8 cellular contexts compared by ENCODE assay signal in the genomic region with DNA sequence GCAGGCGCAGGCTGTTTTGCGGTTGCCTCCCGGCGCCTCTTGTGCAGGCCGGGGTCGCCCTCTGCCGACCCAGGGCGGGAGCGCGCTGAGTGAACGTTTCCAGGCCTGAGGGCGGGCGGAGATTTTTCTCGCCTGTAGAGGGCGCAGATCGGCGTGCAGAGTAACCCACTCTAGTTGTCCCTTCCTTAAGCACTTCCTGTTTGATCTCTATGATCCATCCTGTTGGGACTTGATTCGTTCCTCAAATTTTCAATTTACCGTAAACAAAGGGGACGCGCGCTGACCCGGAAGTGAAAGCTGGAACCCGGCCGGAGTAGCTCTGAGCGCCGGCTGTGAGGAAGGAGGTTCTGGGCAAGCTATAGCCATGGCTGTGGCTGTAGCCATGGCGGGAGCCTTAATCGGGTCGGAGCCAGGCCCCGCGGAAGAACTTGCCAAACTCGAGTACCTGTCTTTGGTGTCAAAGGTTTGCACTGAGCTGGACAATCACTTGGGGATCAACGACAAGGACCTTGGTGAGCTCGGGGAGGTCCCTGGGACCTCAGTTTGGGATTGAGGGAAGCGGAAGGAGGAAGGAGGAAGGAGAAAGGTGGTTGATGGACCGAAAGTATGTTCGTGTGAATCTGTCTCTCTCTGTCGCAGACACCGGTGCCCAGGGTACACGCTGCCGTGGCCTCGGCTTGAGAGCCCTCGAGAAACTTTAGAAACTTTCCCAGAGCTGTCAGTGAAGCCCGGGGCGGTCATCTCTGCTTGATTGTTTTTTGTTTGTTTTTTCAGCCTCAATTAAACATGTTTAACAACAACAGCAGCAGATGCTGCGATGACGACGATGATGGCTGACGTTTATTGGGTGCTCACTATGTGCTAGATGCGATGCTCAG. TPM values are rescaled to one million over a fixed set of nuclear protein-coding genes. Genes with fewer than 3 reads are reported as not detected.
DNase-seq lines count a peak whose midpoint lies in the region; ATAC-seq and TF ChIP-seq lines count a peak whose summit lies in the region.

A gene (plus strand): TSS at position 302 of the 878 bp plus-strand sequence. CDS start 63 bp downstream, at position 365.

- H3K4me1 ChIP-seq in osteoblast (ENCODE audit: insufficient read depth, low read length): peaks cover 15% of the 10 kb centered on the region
- H3K4me1 ChIP-seq in thymus (ENCODE audit: control insufficient read depth, insufficient read depth, low read length): peaks cover 10% of the 10 kb centered on the region

- peak within 1 kb of the TSS; percentile 100 for H3K4me3 Mint-ChIP-seq in activated naive CD8-positive, alpha-beta T cell

- peak; percentile 87 for ATAC-seq in HG02588 (IDR thresholded peaks at IDR 0.05; ENCODE audit: unreplicated experiment)

- no peaks in the 10 kb centered on the region for H3K9me3 ChIP-seq in osteoblast (ENCODE audit: low read depth, low read length)
- H3K9me3 ChIP-seq in thymus (ENCODE audit: control insufficient read depth): no peaks in the 10 kb centered on the region

- H3K9me3 Mint-ChIP-seq in activated naive CD8-positive, alpha-beta T cell (ENCODE audit: low read depth): no peaks in the 10 kb centered on the region

- no peaks in the 10 kb centered on the region for H4K20me1 ChIP-seq in osteoblast (ENCODE audit: insufficient read depth, low read length)

- H3K4me1 Mint-ChIP-seq in activated naive CD8-positive, alpha-beta T cell (ENCODE audit: low read depth): peaks cover 32% of the 10 kb centered on the region

- H3K79me2 ChIP-seq in osteoblast (ENCODE audit: insufficient read depth, low read length): peaks cover 47% of the 10 kb centered on the region

- peak within 1 kb of the TSS; percentile 86 for H2AFZ ChIP-seq in osteoblast (ENCODE audit: low read length)

- H3K36me3 ChIP-seq in osteoblast (ENCODE audit: insufficient read depth, low read length): no peaks in the 10 kb centered on the region
- H3K36me3 ChIP-seq in thymus (ENCODE audit: control insufficient read depth, insufficient read depth): no peaks in the 10 kb centered on the region

- under 1% methylated on average over 51 of the region's 51 CpGs for WGBS in thymus

- H3K27ac ChIP-seq in osteoblast (ENCODE audit: low read depth, low read length): peak within 1 kb of the TSS; percentile 70
- peak within 1 kb of the TSS; percentile 91 for H3K27ac ChIP-seq in thymus (ENCODE audit: low read depth)

- H3K27ac Mint-ChIP-seq in activated naive CD8-positive, alpha-beta T cell: peak within 1 kb of the TSS; percentile 99

- H3K4me3 ChIP-seq in osteoblast (ENCODE audit: insufficient read depth, low read length) (peak within 1 kb of the TSS; percentile 78), thymus (ENCODE audit: low read length) (peak within 1 kb of the TSS; percentile 85)

- H3K27me3 ChIP-seq in osteoblast (ENCODE audit: insufficient read depth, low read length) (no peaks in the 10 kb centered on the region), thymus (ENCODE audit: control insufficient read depth, insufficient read depth) (no peaks in the 10 kb centered on the region)

- TF ChIP-seq CTCF in GM10266 (IDR thresholded peaks at IDR 0.05; ENCODE audit: control insufficient read depth, insufficient read depth, low read depth, missing control alignments) (peak; percentile 100), osteoblast (IDR thresholded peaks at IDR 0.05; ENCODE audit: extremely low read depth, low read depth, low read length) (peak; percentile 100)

- H3K36me3 Mint-ChIP-seq in activated naive CD8-positive, alpha-beta T cell: no peaks in the 10 kb centered on the region

- peak within 1 kb of the TSS; percentile 92 for H3K4me2 ChIP-seq in osteoblast (ENCODE audit: insufficient read depth, low read length)

- DNase-seq in GM10266 (ENCODE audit: extremely low spot score): peak; percentile 88
- peak; percentile 97 for DNase-seq in NCI-H1092 (lab: John Stamatoyannopoulos, UW)
- peak; percentile 100 for DNase-seq in SKM-1 (lab: John Stamatoyannopoulos, UW; ENCODE audit: unreplicated experiment)
- DNase-seq in glomerular visceral epithelial cell (ENCODE audit: extremely low spot score): peak; percentile 99
- DNase-seq in osteoblast (ENCODE audit: insufficient read length, low spot score, missing footprints): peak; percentile 96

- H3K27me3 Mint-ChIP-seq in activated naive CD8-positive, alpha-beta T cell: no peaks in the 10 kb centered on the region

RNA-seq across cellular contexts. Expression of the gene that starts here (rescaled TPM):
- 39.2 and 42.3 TPM in 2 replicates for total RNA-seq in osteoblast
- 42.2 TPM for polyA plus RNA-seq in thymus

Comparison
In these comparisons a context has a peak if more than half of its experiments do, and no peak if none do; other contexts are left out.
1. Peak in every context shown above with its lines: DNase-seq, ATAC-seq, H3K4me3 ChIP-seq and H3K27ac ChIP-seq.